Comparison of ENCODE assay signal across 11 cellular contexts in genomic region chr6:123808556-123808955, GRCh38. TPM values are rescaled to one million over a fixed set of nuclear protein-coding genes. Genes with fewer than 3 reads are reported as not detected.
DNase-seq lines count a peak whose midpoint lies in the region; ATAC-seq, FAIRE-seq and TF ChIP-seq lines count a peak whose summit lies in the region.
"Had no signal": no experiment of that assay in that cellular context is flagged by ENCODE, and none has a peak within 500 bp of the region (broad histone marks: within the 10 kb centered on the region; RNA-seq: fewer than 3 reads in every experiment).

No MANE protein-coding gene starts in this region.

- peak overlapping the region; percentile 46; the same call in 1 of the 2 replicates for H3K4me2 ChIP-seq in MM.1S (ENCODE audit: low read depth, low read length)

- no peak for TF ChIP-seq CTCF in MM.1S (IDR thresholded peaks at IDR 0.05; ENCODE audit: low read length)

- no peak overlapping the region for H2AFZ ChIP-seq in MM.1S (ENCODE audit: low read length)

- no peak for ATAC-seq in HG03175 (IDR thresholded peaks at IDR 0.05; ENCODE audit: unreplicated experiment)
- ATAC-seq in GM19023 (IDR thresholded peaks at IDR 0.05; ENCODE audit: unreplicated experiment) = no peak

- peaks cover 20% of the 10 kb centered on the region; the same call in 1 of the 2 replicates for H3K79me2 ChIP-seq in MM.1S (ENCODE audit: low read length)

- 0 out of 2 replicates have a peak, but pooled peaks cover 5% of the 10 kb centered on the region for H3F3A ChIP-seq in MM.1S (ENCODE audit: insufficient read depth, low read length)

- no peak for TF ChIP-seq POLR2A in H54 (IDR thresholded peaks at IDR 0.05; ENCODE audit: low read depth, low read length)

- H3K9me3 ChIP-seq in MM.1S (replicated peaks; ENCODE audit: insufficient read depth, low read length) = no peaks in the 10 kb centered on the region
- H3K9me3 ChIP-seq: vagina had no signal

- H3K4me3 ChIP-seq in MM.1S (ENCODE audit: low read length) = no peak overlapping the region
- H3K4me3 ChIP-seq: vagina had no signal

- H3K9me2 ChIP-seq in MM.1S (replicated peaks; ENCODE audit: insufficient read depth, low read length) = no peaks in the 10 kb centered on the region

- H3K27ac ChIP-seq in MM.1S (ENCODE audit: low read length) = no peak overlapping the region
- H3K27ac ChIP-seq: vagina had no signal

- no peak overlapping the region for H3K9ac ChIP-seq in MM.1S (ENCODE audit: low read length)

- intact Hi-C loops in head of caudate nucleus (cut with DNase I) = no loop called here

- H4K20me1 ChIP-seq in MM.1S (ENCODE audit: insufficient read depth, low read length) = no peaks in the 10 kb centered on the region

- no peaks in the 10 kb centered on the region for H3K4me1 ChIP-seq in MM.1S (ENCODE audit: low read length)
- H3K4me1 ChIP-seq: vagina had no signal

- FAIRE-seq in H54 (lab: Jason Lieb, UNC) = no peak

- no peaks in the 10 kb centered on the region for H3K36me3 ChIP-seq in MM.1S (replicated peaks; ENCODE audit: insufficient read depth, low read length)
- H3K36me3 ChIP-seq: vagina had no signal

- DNase-seq in A172 (ENCODE audit: low spot score) (peak; percentile 31), MM.1S (no peak), NCI-H69 (lab: John Stamatoyannopoulos, UW) (peak; percentile 96), head of caudate nucleus (peak; percentile 12 to 88 (median 66)), H54 (ENCODE audit: insufficient read length, low spot score) (no peak), NCI-H82 treated with DMSO at 0.1 percent for 48 hours (lab: John Stamatoyannopoulos, UW; ENCODE audit: unreplicated experiment) (no peak)
- DNase-seq: activated naive CD8-positive, alpha-beta T cell treated with anti-CD3 and anti-CD28 coated beads, Interleukin-2, amount 10 ng/mL, durations not matched to agents 7 days and 5 days; immature natural killer cell had no signal

- H3K27me3 ChIP-seq in MM.1S (replicated peaks; ENCODE audit: insufficient read depth, low read length) = no peaks in the 10 kb centered on the region

RNA-seq across cellular contexts. Expression of gene NKAIN2, which starts 4.9 kb away (rescaled TPM):
- not detected in 2 replicates for total RNA-seq in A172 (2014; rRNA removed; shearing (Covaris generic))
- total RNA-seq: activated naive CD8-positive, alpha-beta T cell treated with anti-CD3 and anti-CD28 coated beads, Interleukin-2, amount 10 ng/mL, durations not matched to agents 7 days and 5 days; vagina had no signal

Comparison
In these comparisons a context has a peak if more than half of its experiments do, and no peak if none do; other contexts are left out.
1. DNase-seq: peak in A172 (single experiment), NCI-H69 (single experiment) and head of caudate nucleus (42 of 42); none in MM.1S (single experiment), H54 (single experiment) and NCI-H82 treated with DMSO at 0.1 percent for 48 hours (single experiment).